ENCODE assay signal across 19 cellular contexts in genomic region chr2:129277611-129278010, GRCh38.
DNase-seq lines count a peak whose midpoint lies in the region; ATAC-seq and TF ChIP-seq lines count a peak whose summit lies in the region.
"Had no signal": no experiment of that assay in that cellular context is flagged by ENCODE, and none has a peak within 500 bp of the region (broad histone marks: within the 10 kb centered on the region; RNA-seq: fewer than 3 reads in every experiment).

No MANE protein-coding gene starts in this region.

- H3K4me3 ChIP-seq in A673 (ENCODE audit: low read depth, low read length, poor library complexity, severe bottlenecking) (no peak overlapping the region), aorta (ENCODE audit: low read length in 2 of 2) (no peak overlapping the region)
- H3K4me3 ChIP-seq: GM23338, SK-N-MC had no signal

- peaks cover 35% of the 10 kb centered on the region for H3K4me1 Mint-ChIP-seq in glutamatergic neuron (ENCODE audit: low read depth, unreplicated experiment)
- H3K4me1 Mint-ChIP-seq: GM23338, T-cell had no signal

- H3K9me3 Mint-ChIP-seq in glutamatergic neuron (ENCODE audit: unreplicated experiment): peaks cover 4% of the 10 kb centered on the region
- H3K9me3 Mint-ChIP-seq: CD4-positive, alpha-beta T cell had no signal

- in situ Hi-C loops in ACHN (cut with HindIII; ENCODE audit: low pct_ligation_motif_present, low pct_unique_long_range_greater_than_20kb, low sequenced_read_pairs): no loop called here

- BruUV-seq in A673 (replicated peaks; lab: Mats Ljungman, UMichigan): no TSS peak

- peak overlapping the region; percentile 91 for H3K27ac Mint-ChIP-seq in glutamatergic neuron (ENCODE audit: unreplicated experiment)
- H3K27ac Mint-ChIP-seq: CD4-positive, alpha-beta T cell; GM23338; T-cell had no signal

- POLR2A ChIA-PET in A673 (lab: Charles Lee; ENCODE audit: low non-redundant PET): interaction anchor here (0.6 kb wide), 1 partner anchor 20 kb away, joined by 3 read pairs; no protein-coding TSS in a partner anchor

- H3K36me3 ChIP-seq in A673 (ENCODE audit: insufficient read depth, low read length, poor library complexity, severe bottlenecking) (no peaks in the 10 kb centered on the region), aorta (ENCODE audit: control insufficient read depth in 1 of 2, insufficient read depth in 2 of 2, low read length in 1 of 2) (no peaks in the 10 kb centered on the region)

- TF ChIP-seq CTCF in A673 (conservative IDR thresholded peaks at IDR 0.05; ENCODE audit: low read depth, low read length): no peak
- no peak for TF ChIP-seq CTCF in glutamatergic neuron (IDR thresholded peaks at IDR 0.05; ENCODE audit: partially characterized antibody, unreplicated experiment)

- H3K4me3 Mint-ChIP-seq in glutamatergic neuron (ENCODE audit: unreplicated experiment): no peak overlapping the region
- H3K4me3 Mint-ChIP-seq: CD4-positive, alpha-beta T cell; GM23338; T-cell had no signal

- peaks cover 6% of the 10 kb centered on the region for H3K27me3 Mint-ChIP-seq in glutamatergic neuron (ENCODE audit: unreplicated experiment)
- H3K27me3 Mint-ChIP-seq: CD4-positive, alpha-beta T cell; T-cell had no signal

- peaks cover 10% of the 10 kb centered on the region for H3K4me1 ChIP-seq in A673 (ENCODE audit: insufficient read depth, low read length, poor library complexity, severe bottlenecking)
- H3K4me1 ChIP-seq in aorta (ENCODE audit: control insufficient read depth in 1 of 2, insufficient read depth in 2 of 2, low read length in 2 of 2): no peaks in the 10 kb centered on the region

- no peaks in the 10 kb centered on the region for H3K36me3 Mint-ChIP-seq in glutamatergic neuron (ENCODE audit: unreplicated experiment)
- H3K36me3 Mint-ChIP-seq: T-cell had no signal

- DNase-seq in A673 (ENCODE audit: low spot score) (peak; percentile 94), M059J (ENCODE audit: low read depth) (peak; percentile 6), RKO (ENCODE audit: low spot score) (peak; percentile 59), glutamatergic neuron (peak; percentile 78), aorta (no peak), C1 segment of cervical spinal cord (lab: John Stamatoyannopoulos, UW) (no peak), ACHN (no peak)
- DNase-seq: AML-193; Calu3; CD4-positive, alpha-beta T cell; DMS79; KG1; NCI-H1048; NCI-H1694; Right ventricle myocardium superior; T-cell had no signal

- TF ChIP-seq POLR2A in GM18505 (IDR thresholded peaks at IDR 0.05; ENCODE audit: borderline replicate concordance, extremely low read depth, insufficient read depth, insufficient read length): no peak

- no peaks in the 10 kb centered on the region for H3K9me3 ChIP-seq in A673 (ENCODE audit: low read depth, low read length, poor library complexity, severe bottlenecking)
- H3K9me3 ChIP-seq in aorta (ENCODE audit: control insufficient read depth, low read length): peaks cover 3% of the 10 kb centered on the region

- 86 to 89% methylated on average over 2 of the region's 2 CpGs for WGBS in aorta, 2 donors

- intact Hi-C loops in A673 (cut with micrococcal nuclease; ENCODE audit: unreplicated experiment) (no loop called here), aorta (cut with DNase I) (no loop called here)

- CTCF ChIA-PET in A673 (lab: Charles Lee): no interaction called here

- H3K27me3 ChIP-seq in A673 (replicated peaks; ENCODE audit: insufficient read depth, low read depth, low read length, poor library complexity): no peaks in the 10 kb centered on the region
- no peaks in the 10 kb centered on the region for H3K27me3 ChIP-seq in aorta (ENCODE audit: control insufficient read depth in 1 of 2, insufficient read depth in 2 of 2, low read length in 1 of 2)

- peak overlapping the region; percentile 71 for H3K27ac ChIP-seq in A673 (ENCODE audit: low read depth, low read length, poor library complexity, severe bottlenecking)
- H3K27ac ChIP-seq in aorta (ENCODE audit: low read depth in 1 of 2, low read length in 2 of 2): no peak overlapping the region
- H3K27ac ChIP-seq: SK-N-MC had no signal

- ATAC-seq in aorta (ENCODE audit: low FRiP score): no peak
- ATAC-seq in GM18505 (IDR thresholded peaks at IDR 0.05; ENCODE audit: unreplicated experiment): no peak
- ATAC-seq: GM23338, T-cell had no signal

Comparison
In these comparisons a context has a peak if more than half of its experiments do, and no peak if none do; other contexts are left out.
1. DNase-seq: peak in A673 (single experiment), M059J (single experiment), RKO (single experiment) and glutamatergic neuron (single experiment); none in aorta (0 of 2), C1 segment of cervical spinal cord (0 of 14) and ACHN (single experiment).